ENCODE assay signal across 2 cellular contexts in the genomic region with DNA sequence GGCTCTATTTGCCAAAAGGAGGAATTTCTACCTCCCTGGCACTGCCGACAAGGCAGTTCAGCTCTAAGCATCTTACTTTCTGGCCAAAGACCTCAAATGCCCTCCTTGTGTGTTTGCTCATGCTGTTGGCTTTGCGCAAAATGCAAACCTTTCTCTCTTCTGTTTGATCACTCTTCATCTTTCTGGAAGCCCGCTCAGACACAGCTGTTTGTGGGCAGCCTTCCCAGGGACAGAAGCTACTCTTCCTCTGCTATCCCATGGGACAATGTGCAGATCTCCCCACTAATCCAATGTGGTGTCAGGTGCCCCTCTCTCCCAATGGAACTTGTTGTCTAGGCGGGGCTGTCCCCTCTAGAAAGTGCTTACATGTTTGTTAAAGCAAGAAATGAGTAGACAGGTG.
TF ChIP-seq lines count a peak whose summit lies in the region.

No MANE protein-coding gene starts in this region.

TF ChIP-seq in GM23338, 12 proteins besides CTCF, POLR2A, EP300 and RAD21 (continues in another document):
- TF ChIP-seq, protein P1, sequence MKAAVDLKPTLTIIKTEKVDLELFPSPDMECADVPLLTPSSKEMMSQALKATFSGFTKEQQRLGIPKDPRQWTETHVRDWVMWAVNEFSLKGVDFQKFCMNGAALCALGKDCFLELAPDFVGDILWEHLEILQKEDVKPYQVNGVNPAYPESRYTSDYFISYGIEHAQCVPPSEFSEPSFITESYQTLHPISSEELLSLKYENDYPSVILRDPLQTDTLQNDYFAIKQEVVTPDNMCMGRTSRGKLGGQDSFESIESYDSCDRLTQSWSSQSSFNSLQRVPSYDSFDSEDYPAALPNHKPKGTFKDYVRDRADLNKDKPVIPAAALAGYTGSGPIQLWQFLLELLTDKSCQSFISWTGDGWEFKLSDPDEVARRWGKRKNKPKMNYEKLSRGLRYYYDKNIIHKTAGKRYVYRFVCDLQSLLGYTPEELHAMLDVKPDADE (IDR thresholded peaks at IDR 0.05): no peak
- no peak for TF ChIP-seq EZH2 (IDR thresholded peaks at IDR 0.05; ENCODE audit: low read depth, unreplicated experiment)
- TF ChIP-seq STAT1 (IDR thresholded peaks at IDR 0.05; ENCODE audit: unreplicated experiment): no peak
- no peak for TF ChIP-seq JUNB (IDR thresholded peaks at IDR 0.05; ENCODE audit: unreplicated experiment)
- TF ChIP-seq, protein P2, sequence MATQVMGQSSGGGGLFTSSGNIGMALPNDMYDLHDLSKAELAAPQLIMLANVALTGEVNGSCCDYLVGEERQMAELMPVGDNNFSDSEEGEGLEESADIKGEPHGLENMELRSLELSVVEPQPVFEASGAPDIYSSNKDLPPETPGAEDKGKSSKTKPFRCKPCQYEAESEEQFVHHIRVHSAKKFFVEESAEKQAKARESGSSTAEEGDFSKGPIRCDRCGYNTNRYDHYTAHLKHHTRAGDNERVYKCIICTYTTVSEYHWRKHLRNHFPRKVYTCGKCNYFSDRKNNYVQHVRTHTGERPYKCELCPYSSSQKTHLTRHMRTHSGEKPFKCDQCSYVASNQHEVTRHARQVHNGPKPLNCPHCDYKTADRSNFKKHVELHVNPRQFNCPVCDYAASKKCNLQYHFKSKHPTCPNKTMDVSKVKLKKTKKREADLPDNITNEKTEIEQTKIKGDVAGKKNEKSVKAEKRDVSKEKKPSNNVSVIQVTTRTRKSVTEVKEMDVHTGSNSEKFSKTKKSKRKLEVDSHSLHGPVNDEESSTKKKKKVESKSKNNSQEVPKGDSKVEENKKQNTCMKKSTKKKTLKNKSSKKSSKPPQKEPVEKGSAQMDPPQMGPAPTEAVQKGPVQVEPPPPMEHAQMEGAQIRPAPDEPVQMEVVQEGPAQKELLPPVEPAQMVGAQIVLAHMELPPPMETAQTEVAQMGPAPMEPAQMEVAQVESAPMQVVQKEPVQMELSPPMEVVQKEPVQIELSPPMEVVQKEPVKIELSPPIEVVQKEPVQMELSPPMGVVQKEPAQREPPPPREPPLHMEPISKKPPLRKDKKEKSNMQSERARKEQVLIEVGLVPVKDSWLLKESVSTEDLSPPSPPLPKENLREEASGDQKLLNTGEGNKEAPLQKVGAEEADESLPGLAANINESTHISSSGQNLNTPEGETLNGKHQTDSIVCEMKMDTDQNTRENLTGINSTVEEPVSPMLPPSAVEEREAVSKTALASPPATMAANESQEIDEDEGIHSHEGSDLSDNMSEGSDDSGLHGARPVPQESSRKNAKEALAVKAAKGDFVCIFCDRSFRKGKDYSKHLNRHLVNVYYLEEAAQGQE (IDR thresholded peaks at IDR 0.05; ENCODE audit: unreplicated experiment): no peak
- no peak for TF ChIP-seq NANOG (IDR thresholded peaks at IDR 0.05; ENCODE audit: borderline replicate concordance)
- TF ChIP-seq EZH2phosphoT487 (IDR thresholded peaks at IDR 0.05; ENCODE audit: unreplicated experiment): no peak
- TF ChIP-seq ZNF331 (CRISPR knock-in tag; IDR thresholded peaks at IDR 0.05; ENCODE audit: low read depth): no peak
- TF ChIP-seq, protein P3, sequence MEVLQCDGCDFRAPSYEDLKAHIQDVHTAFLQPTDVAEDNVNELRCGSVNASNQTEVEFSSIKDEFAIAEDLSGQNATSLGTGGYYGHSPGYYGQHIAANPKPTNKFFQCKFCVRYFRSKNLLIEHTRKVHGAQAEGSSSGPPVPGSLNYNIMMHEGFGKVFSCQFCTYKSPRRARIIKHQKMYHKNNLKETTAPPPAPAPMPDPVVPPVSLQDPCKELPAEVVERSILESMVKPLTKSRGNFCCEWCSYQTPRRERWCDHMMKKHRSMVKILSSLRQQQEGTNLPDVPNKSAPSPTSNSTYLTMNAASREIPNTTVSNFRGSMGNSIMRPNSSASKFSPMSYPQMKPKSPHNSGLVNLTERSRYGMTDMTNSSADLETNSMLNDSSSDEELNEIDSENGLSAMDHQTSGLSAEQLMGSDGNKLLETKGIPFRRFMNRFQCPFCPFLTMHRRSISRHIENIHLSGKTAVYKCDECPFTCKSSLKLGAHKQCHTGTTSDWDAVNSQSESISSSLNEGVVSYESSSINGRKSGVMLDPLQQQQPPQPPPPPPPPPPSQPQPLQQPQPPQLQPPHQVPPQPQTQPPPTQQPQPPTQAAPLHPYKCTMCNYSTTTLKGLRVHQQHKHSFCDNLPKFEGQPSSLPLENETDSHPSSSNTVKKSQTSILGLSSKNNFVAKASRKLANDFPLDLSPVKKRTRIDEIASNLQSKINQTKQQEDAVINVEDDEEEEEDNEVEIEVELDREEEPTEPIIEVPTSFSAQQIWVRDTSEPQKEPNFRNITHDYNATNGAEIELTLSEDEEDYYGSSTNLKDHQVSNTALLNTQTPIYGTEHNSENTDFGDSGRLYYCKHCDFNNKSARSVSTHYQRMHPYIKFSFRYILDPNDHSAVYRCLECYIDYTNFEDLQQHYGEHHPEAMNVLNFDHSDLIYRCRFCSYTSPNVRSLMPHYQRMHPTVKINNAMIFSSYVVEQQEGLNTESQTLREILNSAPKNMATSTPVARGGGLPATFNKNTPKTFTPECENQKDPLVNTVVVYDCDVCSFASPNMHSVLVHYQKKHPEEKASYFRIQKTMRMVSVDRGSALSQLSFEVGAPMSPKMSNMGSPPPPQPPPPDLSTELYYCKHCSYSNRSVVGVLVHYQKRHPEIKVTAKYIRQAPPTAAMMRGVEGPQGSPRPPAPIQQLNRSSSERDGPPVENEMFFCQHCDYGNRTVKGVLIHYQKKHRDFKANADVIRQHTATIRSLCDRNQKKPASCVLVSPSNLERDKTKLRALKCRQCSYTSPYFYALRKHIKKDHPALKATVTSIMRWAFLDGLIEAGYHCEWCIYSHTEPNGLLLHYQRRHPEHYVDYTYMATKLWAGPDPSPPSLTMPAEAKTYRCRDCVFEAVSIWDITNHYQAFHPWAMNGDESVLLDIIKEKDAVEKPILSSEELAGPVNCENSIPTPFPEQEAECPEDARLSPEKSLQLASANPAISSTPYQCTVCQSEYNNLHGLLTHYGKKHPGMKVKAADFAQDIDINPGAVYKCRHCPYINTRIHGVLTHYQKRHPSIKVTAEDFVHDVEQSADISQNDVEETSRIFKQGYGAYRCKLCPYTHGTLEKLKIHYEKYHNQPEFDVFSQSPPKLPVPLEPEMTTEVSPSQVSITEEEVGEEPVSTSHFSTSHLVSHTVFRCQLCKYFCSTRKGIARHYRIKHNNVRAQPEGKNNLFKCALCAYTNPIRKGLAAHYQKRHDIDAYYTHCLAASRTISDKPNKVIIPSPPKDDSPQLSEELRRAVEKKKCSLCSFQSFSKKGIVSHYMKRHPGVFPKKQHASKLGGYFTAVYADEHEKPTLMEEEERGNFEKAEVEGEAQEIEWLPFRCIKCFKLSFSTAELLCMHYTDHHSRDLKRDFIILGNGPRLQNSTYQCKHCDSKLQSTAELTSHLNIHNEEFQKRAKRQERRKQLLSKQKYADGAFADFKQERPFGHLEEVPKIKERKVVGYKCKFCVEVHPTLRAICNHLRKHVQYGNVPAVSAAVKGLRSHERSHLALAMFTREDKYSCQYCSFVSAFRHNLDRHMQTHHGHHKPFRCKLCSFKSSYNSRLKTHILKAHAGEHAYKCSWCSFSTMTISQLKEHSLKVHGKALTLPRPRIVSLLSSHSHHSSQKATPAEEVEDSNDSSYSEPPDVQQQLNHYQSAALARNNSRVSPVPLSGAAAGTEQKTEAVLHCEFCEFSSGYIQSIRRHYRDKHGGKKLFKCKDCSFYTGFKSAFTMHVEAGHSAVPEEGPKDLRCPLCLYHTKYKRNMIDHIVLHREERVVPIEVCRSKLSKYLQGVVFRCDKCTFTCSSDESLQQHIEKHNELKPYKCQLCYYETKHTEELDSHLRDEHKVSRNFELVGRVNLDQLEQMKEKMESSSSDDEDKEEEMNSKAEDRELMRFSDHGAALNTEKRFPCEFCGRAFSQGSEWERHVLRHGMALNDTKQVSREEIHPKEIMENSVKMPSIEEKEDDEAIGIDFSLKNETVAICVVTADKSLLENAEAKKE (CRISPR knock-in tag; IDR thresholded peaks at IDR 0.05): no peak
- TF ChIP-seq ZNF114 (CRISPR knock-in tag; IDR thresholded peaks at IDR 0.05): no peak

TF ChIP-seq in HepG2, 621 proteins besides CTCF, POLR2A, EP300 and RAD21 (continued from another document):
- TF ChIP-seq, protein P4, sequence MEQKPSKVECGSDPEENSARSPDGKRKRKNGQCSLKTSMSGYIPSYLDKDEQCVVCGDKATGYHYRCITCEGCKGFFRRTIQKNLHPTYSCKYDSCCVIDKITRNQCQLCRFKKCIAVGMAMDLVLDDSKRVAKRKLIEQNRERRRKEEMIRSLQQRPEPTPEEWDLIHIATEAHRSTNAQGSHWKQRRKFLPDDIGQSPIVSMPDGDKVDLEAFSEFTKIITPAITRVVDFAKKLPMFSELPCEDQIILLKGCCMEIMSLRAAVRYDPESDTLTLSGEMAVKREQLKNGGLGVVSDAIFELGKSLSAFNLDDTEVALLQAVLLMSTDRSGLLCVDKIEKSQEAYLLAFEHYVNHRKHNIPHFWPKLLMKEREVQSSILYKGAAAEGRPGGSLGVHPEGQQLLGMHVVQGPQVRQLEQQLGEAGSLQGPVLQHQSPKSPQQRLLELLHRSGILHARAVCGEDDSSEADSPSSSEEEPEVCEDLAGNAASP (CRISPR knock-in tag; IDR thresholded peaks at IDR 0.05; ENCODE audit: borderline replicate concordance): peak; percentile 30; the same call in 1 of the 2 replicates
